In genomic region chr2:62099523-62100175, GRCh38 we compare ENCODE assay signal across 13 cellular contexts.
DNase-seq lines count a peak whose midpoint lies in the region; ATAC-seq and FAIRE-seq lines count a peak whose summit lies in the region.
"Had no signal": no experiment of that assay in that cellular context is flagged by ENCODE, and none has a peak within 500 bp of the region (broad histone marks: within the 10 kb centered on the region; RNA-seq: fewer than 3 reads in every experiment).

No MANE protein-coding gene starts in this region.

- H3K4me1 Mint-ChIP-seq in T-helper 17 cell = no peaks in the 10 kb centered on the region

- no peak for FAIRE-seq in frontal cortex (lab: Jason Lieb, UNC)

- ATAC-seq in GM18498 (IDR thresholded peaks at IDR 0.05; ENCODE audit: unreplicated experiment) (peak; percentile 91), GM19467 (IDR thresholded peaks at IDR 0.05; ENCODE audit: unreplicated experiment) (peak; percentile 82), HG03045 (IDR thresholded peaks at IDR 0.05; ENCODE audit: unreplicated experiment) (peak; percentile 87), T-helper 17 cell (no peak)

- H3K36me3 Mint-ChIP-seq in T-helper 17 cell (ENCODE audit: low read depth) = no peaks in the 10 kb centered on the region
- H3K36me3 Mint-ChIP-seq: CD4-positive, CD25-positive, alpha-beta regulatory T cell had no signal

- peak overlapping the region; percentile 79 for H3K27ac Mint-ChIP-seq in T-helper 17 cell
- H3K27ac Mint-ChIP-seq: CD4-positive, CD25-positive, alpha-beta regulatory T cell had no signal

- no peaks in the 10 kb centered on the region for H3K9me3 ChIP-seq in T-helper 17 cell (ENCODE audit: control insufficient read depth, low read length, poor library complexity, severe bottlenecking)

- DNase-seq in T-helper 17 cell = no peak
- no peak for DNase-seq in LoVo (ENCODE audit: low spot score)
- DNase-seq in D341Med (ENCODE audit: low spot score) = no peak
- DNase-seq in frontal cortex (ENCODE audit: low spot score in 2 of 2) = no peak
- DNase-seq in stimulated activated naive CD4-positive, alpha-beta T cell treated with Interleukin-2 at 50 U/mL for 16 hours (lab: John Stamatoyannopoulos, UW) = no peak
- DNase-seq: activated T-cell treated with anti-CD3 and anti-CD28 coated beads, Interleukin-2, amount 50 U/mL, for 1 hour; CD4-positive, CD25-positive, alpha-beta regulatory T cell; NCI-H2081; posterior cingulate gyrus had no signal

- H3K27me3 Mint-ChIP-seq in T-helper 17 cell = no peaks in the 10 kb centered on the region
- H3K27me3 Mint-ChIP-seq: CD4-positive, CD25-positive, alpha-beta regulatory T cell; dendritic cell treated with granulocyte-macrophage colony-stimulating factor and Interleukin-4, amounts not matched to agents 40 ng/mL and 50 ng/mL, for 4 days had no signal

- peak overlapping the region; percentile 19 for H3K4me3 Mint-ChIP-seq in T-helper 17 cell
- H3K4me3 Mint-ChIP-seq: CD4-positive, CD25-positive, alpha-beta regulatory T cell; dendritic cell treated with granulocyte-macrophage colony-stimulating factor and Interleukin-4, amounts not matched to agents 40 ng/mL and 50 ng/mL, for 4 days had no signal
